In genomic region chr22:46762238-46763050, GRCh38 we compare ENCODE assay signal across 8 cellular contexts. TPM values are rescaled to one million over a fixed set of nuclear protein-coding genes. Genes with fewer than 3 reads are reported as not detected.
DNase-seq lines count a peak whose midpoint lies in the region; ATAC-seq and TF ChIP-seq lines count a peak whose summit lies in the region.

TSS of gene TBC1D22A (plus strand) at chr22:46762650. CDS start at chr22:46762787, 137 bp downstream.

- H3K9ac ChIP-seq in adipocyte (ENCODE audit: low read length) (peak within 1 kb of the TSS; percentile 94), parathyroid adenoma (peak within 1 kb of the TSS; percentile 72)

- peak within 1 kb of the TSS; percentile 82 for H3K4me2 ChIP-seq in parathyroid adenoma (ENCODE audit: low read length)

- H3K27me3 ChIP-seq in adipocyte (replicated peaks; ENCODE audit: control insufficient read depth, insufficient read depth, low read length) (no peaks in the 10 kb centered on the region), cardiac muscle cell (no peaks in the 10 kb centered on the region), parathyroid adenoma (ENCODE audit: control insufficient read depth, insufficient read depth, low read length) (no peaks in the 10 kb centered on the region), tibial artery (no peaks in the 10 kb centered on the region)

- H3K79me2 ChIP-seq in parathyroid adenoma = peaks cover 10% of the 10 kb centered on the region

- H3K27ac ChIP-seq in cardiac muscle cell (peak within 1 kb of the TSS; percentile 97), parathyroid adenoma (peak within 1 kb of the TSS; percentile 90), tibial artery (peak within 1 kb of the TSS; percentile 97)

- peaks cover 24% of the 10 kb centered on the region for H3K4me1 ChIP-seq in adipocyte (ENCODE audit: control insufficient read depth, insufficient read depth, low read length)
- H3K4me1 ChIP-seq in cardiac muscle cell (ENCODE audit: low read depth) = peaks cover 9% of the 10 kb centered on the region
- H3K4me1 ChIP-seq in parathyroid adenoma = no peaks in the 10 kb centered on the region
- peaks cover 0 to 46% (median 25%) of the 10 kb centered on the region in 4 donors for H3K4me1 ChIP-seq in tibial artery

- H3K4me3 ChIP-seq in adipocyte (ENCODE audit: low read length) (peak within 1 kb of the TSS; percentile 87), cardiac muscle cell (peak within 1 kb of the TSS; percentile 96), parathyroid adenoma (ENCODE audit: low read depth, low read length) (peak within 1 kb of the TSS; percentile 83), tibial artery (peak within 1 kb of the TSS; percentile 81 to 91)

- H3K9me3 ChIP-seq in adipocyte (ENCODE audit: control insufficient read depth, low read length) (no peaks in the 10 kb centered on the region), cardiac muscle cell (ENCODE audit: low read depth) (no peaks in the 10 kb centered on the region), parathyroid adenoma (ENCODE audit: control insufficient read depth, low read length) (no peaks in the 10 kb centered on the region), tibial artery (no peaks in the 10 kb centered on the region)

- H2AFZ ChIP-seq in parathyroid adenoma = peak within 1 kb of the TSS; percentile 92

- TF ChIP-seq CTCF in GM10266 (IDR thresholded peaks at IDR 0.05; ENCODE audit: control insufficient read depth, insufficient read depth, low read depth, missing control alignments) (no peak), cardiac muscle cell (IDR thresholded peaks at IDR 0.05; ENCODE audit: low read depth, low read length) (no peak), parathyroid adenoma (IDR thresholded peaks at IDR 0.05) (no peak), tibial artery (IDR thresholded peaks at IDR 0.05) (peak; percentile 10 to 32)

- DNase-seq in GM10266 (ENCODE audit: extremely low spot score) (peak; percentile 90), NCI-H1417 (lab: John Stamatoyannopoulos, UW) (peak; percentile 74 to 93 (median 85)), T follicular helper cell (ENCODE audit: low read depth) (peak; percentile 92), adipocyte (ENCODE audit: low read depth) (peak; percentile 98), cardiac muscle cell (ENCODE audit: low read depth in 1 of 2, low spot score in 1 of 2) (peak; percentile 96 to 97), tibial artery (peak; percentile 92 to 96)

- no peaks in the 10 kb centered on the region for H3K36me3 ChIP-seq in adipocyte (ENCODE audit: control insufficient read depth, insufficient read depth, low read length, severe bottlenecking)
- no peaks in the 10 kb centered on the region for H3K36me3 ChIP-seq in cardiac muscle cell
- H3K36me3 ChIP-seq in parathyroid adenoma (ENCODE audit: control insufficient read depth, insufficient read depth, low read length) = no peaks in the 10 kb centered on the region
- no peaks in the 10 kb centered on the region for H3K36me3 ChIP-seq in tibial artery

- intact Hi-C loops in tibial artery (cut with DNase I; ENCODE audit: low total_unique reads) = no loop called here

- peak; percentile 86 for ATAC-seq in HG02678 (IDR thresholded peaks at IDR 0.05; ENCODE audit: unreplicated experiment)

RNA-seq across cellular contexts. Expression of gene TBC1D22A, which starts in this region (rescaled TPM):
- 16.2 and 16.6 TPM in 2 replicates for total RNA-seq in cardiac muscle cell
- polyA plus RNA-seq in cardiac muscle cell = 15.2 and 18.5 TPM in 2 replicates

Comparison
In these comparisons a context has a peak if more than half of its experiments do, and no peak if none do; other contexts are left out.
1. Peak in every context shown above with its lines: DNase-seq, ATAC-seq, H3K4me3 ChIP-seq and H3K27ac ChIP-seq.
2. CTCF ChIP-seq: peak in tibial artery (2 of 2); none in GM10266 (single experiment), cardiac muscle cell (single experiment) and parathyroid adenoma (single experiment).